28 cellular contexts compared by ENCODE assay signal in the genomic region with DNA sequence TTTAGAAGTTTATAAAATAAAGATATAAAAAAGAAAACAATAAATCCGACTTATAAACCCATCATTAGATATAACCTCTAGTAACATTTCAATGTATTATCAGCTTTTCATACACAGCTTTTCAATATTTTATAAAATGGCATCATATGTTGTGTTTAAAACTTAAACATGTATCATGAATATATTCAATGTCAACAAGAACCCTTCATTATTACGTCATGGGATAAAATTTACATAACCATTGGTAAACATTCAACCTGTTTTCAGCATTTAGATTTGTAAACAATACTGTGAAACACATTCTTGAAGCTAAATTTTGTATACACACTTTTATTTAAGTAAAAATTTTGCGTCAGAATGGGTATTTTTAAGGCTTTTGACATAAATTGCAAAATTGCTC.
"Had no signal": no experiment of that assay in that cellular context is flagged by ENCODE, and none has a peak within 500 bp of the region (broad histone marks: within the 10 kb centered on the region; RNA-seq: fewer than 3 reads in every experiment).

No MANE protein-coding gene starts in this region.

- H3K4me3 ChIP-seq: colonic mucosa, coronary artery, dorsolateral prefrontal cortex, esophagus muscularis mucosa, esophagus squamous epithelium, gastrocnemius medialis, gastroesophageal sphincter, heart left ventricle, heart right ventricle had no signal

- ATAC-seq: effector memory CD8-positive, alpha-beta T cell; esophagus mucosa; foreskin keratinocyte; gastrocnemius medialis; gastroesophageal sphincter; heart left ventricle; heart right ventricle had no signal

- H3K27me3 ChIP-seq: colonic mucosa, esophagus muscularis mucosa, foreskin keratinocyte, gastrocnemius medialis, heart left ventricle had no signal

- DNase-seq: colonic mucosa; cortex of kidney; dermis blood vessel endothelial cell; dorsolateral prefrontal cortex; effector CD4-positive, alpha-beta T cell; effector CD8-positive, alpha-beta T cell; effector memory CD4-positive, alpha-beta T cell; effector memory CD8-positive, alpha-beta T cell; endodermal cell; erythroblast; esophagus squamous epithelium; foreskin fibroblast; foreskin keratinocyte; foreskin melanocyte; gastrocnemius medialis; glutamatergic neuron; head of caudate nucleus; heart left ventricle; heart right ventricle had no signal

- H3K9me3 ChIP-seq: colonic mucosa, esophagus muscularis mucosa, esophagus squamous epithelium, gastrocnemius medialis, gastroesophageal sphincter, heart right ventricle had no signal

- H3K36me3 ChIP-seq: colonic mucosa, esophagus muscularis mucosa, esophagus squamous epithelium, gastrocnemius medialis, gastroesophageal sphincter, heart left ventricle, heart right ventricle had no signal

- H3K27ac ChIP-seq: colonic mucosa, coronary artery, dorsolateral prefrontal cortex, epithelial cell of prostate, esophagus muscularis mucosa, esophagus squamous epithelium, foreskin keratinocyte, gastrocnemius medialis, gastroesophageal sphincter, heart left ventricle, heart right ventricle had no signal

- H3K4me1 ChIP-seq: colonic mucosa, esophagus muscularis mucosa, esophagus squamous epithelium, foreskin keratinocyte, gastrocnemius medialis, gastroesophageal sphincter, heart left ventricle, heart right ventricle had no signal

- FAIRE-seq: colon, endometrium, endothelial cell of umbilical vein, frontal cortex had no signal
